1 cellular context compared by ENCODE assay signal in the genomic region with DNA sequence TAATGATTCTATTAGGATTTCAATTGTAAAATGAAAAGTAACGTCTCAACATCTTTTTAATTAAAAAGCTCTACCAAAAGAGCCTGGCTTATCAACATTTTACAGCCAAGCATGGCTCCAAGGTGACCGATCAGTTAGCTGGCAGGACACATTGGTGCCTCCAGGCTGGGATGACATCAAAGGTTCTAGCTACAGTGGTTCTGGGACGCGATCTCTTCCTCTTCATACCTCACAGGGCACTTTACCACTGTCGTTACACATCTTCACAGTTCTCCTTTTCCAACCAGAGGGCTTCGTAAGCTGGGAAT.
TF ChIP-seq lines count a peak whose summit lies in the region.

No MANE protein-coding gene starts in this region.

TF ChIP-seq in neural cell, 6 proteins besides CTCF, POLR2A, EP300 and RAD21 (continued from another document):
- TF ChIP-seq, protein P1, sequence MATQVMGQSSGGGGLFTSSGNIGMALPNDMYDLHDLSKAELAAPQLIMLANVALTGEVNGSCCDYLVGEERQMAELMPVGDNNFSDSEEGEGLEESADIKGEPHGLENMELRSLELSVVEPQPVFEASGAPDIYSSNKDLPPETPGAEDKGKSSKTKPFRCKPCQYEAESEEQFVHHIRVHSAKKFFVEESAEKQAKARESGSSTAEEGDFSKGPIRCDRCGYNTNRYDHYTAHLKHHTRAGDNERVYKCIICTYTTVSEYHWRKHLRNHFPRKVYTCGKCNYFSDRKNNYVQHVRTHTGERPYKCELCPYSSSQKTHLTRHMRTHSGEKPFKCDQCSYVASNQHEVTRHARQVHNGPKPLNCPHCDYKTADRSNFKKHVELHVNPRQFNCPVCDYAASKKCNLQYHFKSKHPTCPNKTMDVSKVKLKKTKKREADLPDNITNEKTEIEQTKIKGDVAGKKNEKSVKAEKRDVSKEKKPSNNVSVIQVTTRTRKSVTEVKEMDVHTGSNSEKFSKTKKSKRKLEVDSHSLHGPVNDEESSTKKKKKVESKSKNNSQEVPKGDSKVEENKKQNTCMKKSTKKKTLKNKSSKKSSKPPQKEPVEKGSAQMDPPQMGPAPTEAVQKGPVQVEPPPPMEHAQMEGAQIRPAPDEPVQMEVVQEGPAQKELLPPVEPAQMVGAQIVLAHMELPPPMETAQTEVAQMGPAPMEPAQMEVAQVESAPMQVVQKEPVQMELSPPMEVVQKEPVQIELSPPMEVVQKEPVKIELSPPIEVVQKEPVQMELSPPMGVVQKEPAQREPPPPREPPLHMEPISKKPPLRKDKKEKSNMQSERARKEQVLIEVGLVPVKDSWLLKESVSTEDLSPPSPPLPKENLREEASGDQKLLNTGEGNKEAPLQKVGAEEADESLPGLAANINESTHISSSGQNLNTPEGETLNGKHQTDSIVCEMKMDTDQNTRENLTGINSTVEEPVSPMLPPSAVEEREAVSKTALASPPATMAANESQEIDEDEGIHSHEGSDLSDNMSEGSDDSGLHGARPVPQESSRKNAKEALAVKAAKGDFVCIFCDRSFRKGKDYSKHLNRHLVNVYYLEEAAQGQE (IDR thresholded peaks at IDR 0.05; ENCODE audit: borderline replicate concordance) = no peak
